In the genomic region with DNA sequence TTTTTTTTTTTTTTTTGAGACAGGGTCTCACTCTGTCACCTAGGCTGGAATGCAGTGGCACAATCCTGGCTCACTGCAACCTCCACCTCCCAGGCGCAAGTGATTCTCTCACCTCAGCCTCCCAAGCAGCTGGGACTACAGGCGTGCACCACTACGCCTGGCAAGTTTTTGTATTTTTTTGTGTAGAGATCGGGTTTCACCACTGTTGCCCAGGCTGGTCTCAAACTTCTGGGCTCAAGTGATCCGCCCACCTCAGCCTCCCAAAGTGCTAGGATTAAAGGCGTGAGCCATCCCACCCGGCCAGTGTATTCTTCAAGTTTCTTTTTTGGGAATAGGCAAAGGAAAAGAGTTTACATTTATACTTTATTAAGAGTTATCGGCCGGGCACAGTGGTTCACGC, we compare ENCODE assay signal across 8 cellular contexts. TPM values are rescaled to one million over a fixed set of nuclear protein-coding genes. Genes with fewer than 3 reads are reported as not detected.
"Had no signal": no experiment of that assay in that cellular context is flagged by ENCODE, and none has a peak within 500 bp of the region (broad histone marks: within the 10 kb centered on the region; RNA-seq: fewer than 3 reads in every experiment).

No MANE protein-coding gene starts in this region.

RNA-seq across cellular contexts. Expression of a gene that starts 50.0 kb away (rescaled TPM):
- total RNA-seq: activated B cell treated with CpG ODN at 0.5 μM for 24 hours; activated CD4-positive, alpha-beta memory T cell treated with anti-CD3 and anti-CD28 coated beads for 36 hours; activated CD4-positive, alpha-beta memory T cell treated with anti-CD3 and anti-CD28 coated beads, Interleukin-2, amount 10 ng/mL, durations not matched to agents 7 days and 5 days; activated CD4-positive, alpha-beta T cell treated with anti-CD3 and anti-CD28 coated beads, Interleukin-2, amount 10 ng/mL, durations not matched to agents 24 days and 14 days; activated CD4-positive, alpha-beta T cell treated with anti-CD3 and anti-CD28 coated beads, Interleukin-2, amount 10 ng/mL, durations not matched to agents 7 days and 5 days; activated CD8-positive, alpha-beta memory T cell treated with anti-CD3 and anti-CD28 coated beads, Interleukin-2, amount 10 ng/mL, durations not matched to agents 7 days and 5 days; activated CD8-positive, alpha-beta T cell treated with anti-CD3 and anti-CD28 coated beads, Interleukin-2, amount 10 ng/mL, durations not matched to agents 7 days and 5 days; T-helper 1 cell treated with Interleukin-12 subunit alpha and Interleukin-12 subunit beta and Interleukin-4 antibody, amounts not matched to agents 30 ng/mL and 1 ng/mL, for 36 hours had no signal
